Comparison of ENCODE assay signal across 1 cellular context in genomic region chr10:73967544-73967943, GRCh38.
TF ChIP-seq lines count a peak whose summit lies in the region.

No MANE protein-coding gene starts in this region.

TF ChIP-seq in K562, 482 proteins besides CTCF, POLR2A, EP300 and RAD21:
- TF ChIP-seq MAX (CRISPR knock-in tag; IDR thresholded peaks at IDR 0.05) (0 out of 2 replicates have a peak, but pooled peaks have one; percentile 20), ZFP36 (IDR thresholded peaks at IDR 0.05; ENCODE audit: low read depth, low read length, partially characterized antibody) (peak; percentile 43), ZFX (CRISPR knock-in tag; IDR thresholded peaks at IDR 0.05) (0 out of 2 replicates have a peak, but pooled peaks have one; percentile 31), POLR2H (tag; IDR thresholded peaks at IDR 0.05; ENCODE audit: low read depth) (no peak), PBX2 (CRISPR knock-in tag; IDR thresholded peaks at IDR 0.05; ENCODE audit: low read depth) (no peak), PBX2 (tag; conservative IDR thresholded peaks at IDR 0.05; ENCODE audit: low read depth) (no peak), BCOR (IDR thresholded peaks at IDR 0.05) (peak; percentile 41; the same call in 1 of the 2 replicates), ZC3H4 (CRISPR knock-in tag; IDR thresholded peaks at IDR 0.05; ENCODE audit: borderline replicate concordance) (no peak)
- TF ChIP-seq, protein P1, sequence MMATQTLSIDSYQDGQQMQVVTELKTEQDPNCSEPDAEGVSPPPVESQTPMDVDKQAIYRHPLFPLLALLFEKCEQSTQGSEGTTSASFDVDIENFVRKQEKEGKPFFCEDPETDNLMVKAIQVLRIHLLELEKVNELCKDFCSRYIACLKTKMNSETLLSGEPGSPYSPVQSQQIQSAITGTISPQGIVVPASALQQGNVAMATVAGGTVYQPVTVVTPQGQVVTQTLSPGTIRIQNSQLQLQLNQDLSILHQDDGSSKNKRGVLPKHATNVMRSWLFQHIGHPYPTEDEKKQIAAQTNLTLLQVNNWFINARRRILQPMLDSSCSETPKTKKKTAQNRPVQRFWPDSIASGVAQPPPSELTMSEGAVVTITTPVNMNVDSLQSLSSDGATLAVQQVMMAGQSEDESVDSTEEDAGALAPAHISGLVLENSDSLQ (IDR thresholded peaks at IDR 0.05) = 0 out of 2 replicates have a peak, but pooled peaks have one; percentile 14
